ENCODE assay signal across 14 cellular contexts in the genomic region with DNA sequence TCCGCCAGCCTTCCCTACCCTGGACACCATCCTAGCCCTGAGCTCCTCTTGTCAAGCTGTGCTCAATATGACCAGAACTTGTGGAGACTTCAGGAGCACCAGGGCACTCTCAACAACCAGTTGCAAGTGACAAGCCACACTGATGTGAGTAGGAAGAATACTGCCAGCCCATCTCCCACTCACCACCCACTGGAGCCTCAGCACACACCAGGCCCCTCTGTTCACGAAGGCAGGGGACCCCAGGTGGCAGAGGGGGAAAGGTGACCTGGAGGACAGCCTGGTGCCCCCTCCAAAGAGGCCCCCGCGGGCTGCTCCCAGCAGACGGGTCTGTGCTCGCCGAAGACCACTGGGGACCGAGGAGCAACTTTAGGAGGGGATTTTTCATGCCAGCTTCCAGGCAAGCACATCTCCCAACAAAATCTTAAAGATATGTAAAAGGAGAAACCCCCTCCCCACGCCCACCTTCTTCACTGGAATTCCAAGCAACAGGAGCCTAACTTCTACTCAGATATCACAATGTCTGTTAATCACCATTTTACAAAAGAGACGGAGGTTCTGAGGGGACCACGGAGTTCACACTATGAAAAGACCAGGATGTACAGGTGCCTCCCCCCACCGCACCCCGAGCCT.
A peak's percentile ranks its signal among the peaks of the same experiment; 100 is the strongest.
DNase-seq lines count a peak whose midpoint lies in the region; ATAC-seq and TF ChIP-seq lines count a peak whose summit lies in the region.
"Had no signal": no experiment of that assay in that cellular context is flagged by ENCODE, and none has a peak within 500 bp of the region (broad histone marks: within the 10 kb centered on the region; RNA-seq: fewer than 3 reads in every experiment).

No MANE protein-coding gene starts in this region.

- H3K36me3 Mint-ChIP-seq in stimulated activated naive B cell treated with anti-CD40 and anti-IgM and Interleukin-4, amounts not matched to agents 10 μg/mL and 1 μg/mL and 100 μg/mL, for 72 hours = peaks cover 3 to 5% of the 10 kb centered on the region in 2 donors
- H3K36me3 Mint-ChIP-seq: activated CD4-positive, alpha-beta memory T cell treated with anti-CD3 and anti-CD28 coated beads for 36 hours; activated naive CD8-positive, alpha-beta T cell treated with anti-CD3 and anti-CD28 coated beads, Interleukin-2, amount 10 ng/mL, durations not matched to agents 7 days and 5 days had no signal

- H3K4me3 Mint-ChIP-seq in stimulated activated naive B cell treated with anti-CD40 and anti-IgM and Interleukin-4, amounts not matched to agents 10 μg/mL and 1 μg/mL and 100 μg/mL, for 72 hours = peak overlapping the region; percentile 49 to 78
- H3K4me3 Mint-ChIP-seq: activated CD4-positive, alpha-beta memory T cell treated with anti-CD3 and anti-CD28 coated beads for 36 hours; activated naive CD8-positive, alpha-beta T cell treated with anti-CD3 and anti-CD28 coated beads, Interleukin-2, amount 10 ng/mL, durations not matched to agents 7 days and 5 days had no signal

- DNase-seq in DMS53 (lab: John Stamatoyannopoulos, UW) (peak; percentile 33), DMS53 treated with DMSO at 0.1 percent for 48 hours (lab: John Stamatoyannopoulos, UW; ENCODE audit: unreplicated experiment) (no peak), WERI-Rb-1 (no peak), NCI-H2081 (lab: John Stamatoyannopoulos, UW) (no peak)
- no peak for DNase-seq in stimulated activated naive B cell treated with anti-CD40 and anti-IgM and Interleukin-4, amounts not matched to agents 10 μg/mL and 1 μg/mL and 100 μg/mL, for 72 hours
- DNase-seq: activated CD4-positive, alpha-beta memory T cell treated with anti-CD3 and anti-CD28 coated beads for 36 hours; activated naive CD8-positive, alpha-beta T cell treated with anti-CD3 and anti-CD28 coated beads, Interleukin-2, amount 10 ng/mL, durations not matched to agents 7 days and 5 days; GOT3; NCI-H510A treated with DMSO at 0.1 percent for 48 hours had no signal

- no peaks in the 10 kb centered on the region for H3K9me3 Mint-ChIP-seq in stimulated activated naive B cell treated with anti-CD40 and anti-IgM and Interleukin-4, amounts not matched to agents 10 μg/mL and 1 μg/mL and 100 μg/mL, for 72 hours
- H3K9me3 Mint-ChIP-seq: activated CD4-positive, alpha-beta memory T cell treated with anti-CD3 and anti-CD28 coated beads for 36 hours; activated naive CD8-positive, alpha-beta T cell treated with anti-CD3 and anti-CD28 coated beads, Interleukin-2, amount 10 ng/mL, durations not matched to agents 7 days and 5 days had no signal

- TF ChIP-seq CTCF in WERI-Rb-1 (IDR thresholded peaks at IDR 0.05; ENCODE audit: low read depth, low read length) = no peak

- H3K27me3 ChIP-seq in WERI-Rb-1 (ENCODE audit: insufficient read depth, low read depth, severe bottlenecking) = no peaks in the 10 kb centered on the region
- no peaks in the 10 kb centered on the region for H3K27me3 ChIP-seq in layer of hippocampus (ENCODE audit: control insufficient read depth, insufficient read depth, low read length)

- H3K27ac ChIP-seq in WERI-Rb-1 (peak overlapping the region; percentile 96), layer of hippocampus (ENCODE audit: low read depth, low read length) (peak overlapping the region; percentile 38)
- H3K27ac ChIP-seq: right lobe of liver, suprapubic skin had no signal

- no peak overlapping the region for H3K27ac Mint-ChIP-seq in stimulated activated naive B cell treated with anti-CD40 and anti-IgM and Interleukin-4, amounts not matched to agents 10 μg/mL and 1 μg/mL and 100 μg/mL, for 72 hours
- H3K27ac Mint-ChIP-seq: activated CD4-positive, alpha-beta memory T cell treated with anti-CD3 and anti-CD28 coated beads for 36 hours; activated naive CD8-positive, alpha-beta T cell treated with anti-CD3 and anti-CD28 coated beads, Interleukin-2, amount 10 ng/mL, durations not matched to agents 7 days and 5 days had no signal

- no peak for ATAC-seq in stimulated activated naive B cell treated with anti-CD40 and anti-IgM and Interleukin-4, amounts not matched to agents 10 μg/mL and 1 μg/mL and 100 μg/mL, for 72 hours (replicated peaks)
- no peak for ATAC-seq in HG02938 (IDR thresholded peaks at IDR 0.05; ENCODE audit: unreplicated experiment)
- ATAC-seq in HG02973 (IDR thresholded peaks at IDR 0.05; ENCODE audit: unreplicated experiment) = no peak

- H3K4me3 ChIP-seq in WERI-Rb-1 (ENCODE audit: low read depth, low read length) = peak overlapping the region; percentile 61
- H3K4me3 ChIP-seq: right lobe of liver had no signal

- H3K27me3 Mint-ChIP-seq in stimulated activated naive B cell treated with anti-CD40 and anti-IgM and Interleukin-4, amounts not matched to agents 10 μg/mL and 1 μg/mL and 100 μg/mL, for 72 hours = peaks cover 50 to 71% of the 10 kb centered on the region in 2 donors

- H3K36me3 ChIP-seq in WERI-Rb-1 = peaks cover 24% of the 10 kb centered on the region
- H3K36me3 ChIP-seq: right lobe of liver, suprapubic skin had no signal

- peaks cover 5% of the 10 kb centered on the region for H3K9me3 ChIP-seq in WERI-Rb-1 (ENCODE audit: severe bottlenecking)
- H3K9me3 ChIP-seq: right lobe of liver, suprapubic skin had no signal

- H3K4me1 Mint-ChIP-seq in stimulated activated naive B cell treated with anti-CD40 and anti-IgM and Interleukin-4, amounts not matched to agents 10 μg/mL and 1 μg/mL and 100 μg/mL, for 72 hours = peaks cover 5 to 12% of the 10 kb centered on the region in 2 donors
